27 cellular contexts compared by ENCODE assay signal in genomic region chr1:3433596-3434320, GRCh38. TPM values are rescaled to one million over a fixed set of nuclear protein-coding genes. Genes with fewer than 3 reads are reported as not detected.
"Had no signal": no experiment of that assay in that cellular context is flagged by ENCODE, and none has a peak within 500 bp of the region (broad histone marks: within the 10 kb centered on the region; RNA-seq: fewer than 3 reads in every experiment).

No MANE protein-coding gene starts in this region.

- H3K27ac ChIP-seq: neural progenitor cell, ovary, right lobe of liver, tibial nerve, uterus had no signal

- ATAC-seq: left lobe of liver; natural killer cell; right lobe of liver; stimulated activated memory B cell treated with anti-CD40 and anti-IgM and Interleukin-4, amounts not matched to agents 10 μg/mL and 1 μg/mL and 100 μg/mL, for 72 hours; stimulated activated naive CD8-positive, alpha-beta T cell treated with anti-CD3 and anti-CD28 coated beads, Interleukin-15, amount 100 ng/mL, for 72 hours had no signal

- H3K9me3 Mint-ChIP-seq: mesothelial cell of epicardium; naive B cell; natural killer cell; neural progenitor cell; stimulated activated memory B cell treated with anti-CD40 and anti-IgM and Interleukin-4, amounts not matched to agents 10 μg/mL and 1 μg/mL and 100 μg/mL, for 72 hours; stimulated activated naive CD8-positive, alpha-beta T cell treated with anti-CD3 and anti-CD28 coated beads, Interleukin-15, amount 100 ng/mL, for 72 hours; type B pancreatic cell had no signal

- H3K9ac ChIP-seq: neural progenitor cell had no signal

- H3K27ac Mint-ChIP-seq: immature natural killer cell; mesothelial cell of epicardium; natural killer cell; nephron progenitor cell; neural progenitor cell; progenitor cell of endocrine pancreas; stimulated activated memory B cell treated with anti-CD40 and anti-IgM and Interleukin-4, amounts not matched to agents 10 μg/mL and 1 μg/mL and 100 μg/mL, for 72 hours; stimulated activated naive CD8-positive, alpha-beta T cell treated with anti-CD3 and anti-CD28 coated beads, Interleukin-15, amount 100 ng/mL, for 72 hours; type B pancreatic cell had no signal

- H3K4me3 Mint-ChIP-seq: immature natural killer cell; mesothelial cell of epicardium; naive B cell; natural killer cell; nephron progenitor cell; neural progenitor cell; stimulated activated memory B cell treated with anti-CD40 and anti-IgM and Interleukin-4, amounts not matched to agents 10 μg/mL and 1 μg/mL and 100 μg/mL, for 72 hours; stimulated activated naive CD8-positive, alpha-beta T cell treated with anti-CD3 and anti-CD28 coated beads, Interleukin-15, amount 100 ng/mL, for 72 hours; type B pancreatic cell had no signal

- H3K4me1 ChIP-seq: right lobe of liver, uterus had no signal

- H3K4me3 ChIP-seq: lung, neural progenitor cell, ovary, right lobe of liver, smooth muscle cell, tibial nerve, uterus had no signal

- H3K27me3 Mint-ChIP-seq: progenitor cell of endocrine pancreas; stimulated activated naive CD8-positive, alpha-beta T cell treated with anti-CD3 and anti-CD28 coated beads, Interleukin-15, amount 100 ng/mL, for 72 hours; type B pancreatic cell had no signal

- DNase-seq: hypothalamus; immature natural killer cell; mesendoderm; naive B cell; natural killer cell; nephron progenitor cell; ovary; retina; stimulated activated CD4-positive, alpha-beta T cell treated with anti-CD3 and anti-CD28 coated beads, Interleukin-1b, Interleukin-23, amount 100 ng/mL, for 48 hours; stimulated activated CD4-positive, alpha-beta T cell treated with anti-CD3 and anti-CD28 coated beads, Interleukin-2, amount 100 ng/mL, for 48 hours; stimulated activated CD4-positive, alpha-beta T cell treated with anti-CD3 and anti-CD28 coated beads, Interleukin-4, amount 100 ng/mL, for 4 hours; stimulated activated CD8-positive, alpha-beta memory T cell treated with anti-CD3 and anti-CD28 coated beads, Interleukin-4, amount 100 ng/mL, for 48 hours; stimulated activated naive CD4-positive, alpha-beta T cell treated with Interleukin-2 at 50 U/mL for 16 hours; stimulated activated naive CD8-positive, alpha-beta T cell treated with anti-CD3 and anti-CD28 coated beads, Interleukin-15, amount 100 ng/mL, for 72 hours; substantia nigra; uterus had no signal

- H3K4me1 Mint-ChIP-seq: immature natural killer cell; mesothelial cell of epicardium; natural killer cell; stimulated activated memory B cell treated with anti-CD40 and anti-IgM and Interleukin-4, amounts not matched to agents 10 μg/mL and 1 μg/mL and 100 μg/mL, for 72 hours; stimulated activated naive CD8-positive, alpha-beta T cell treated with anti-CD3 and anti-CD28 coated beads, Interleukin-15, amount 100 ng/mL, for 72 hours had no signal

- H3K9me3 ChIP-seq: ovary, right lobe of liver, uterus had no signal

- H3K4me2 ChIP-seq: neural progenitor cell, smooth muscle cell had no signal

- H3K36me3 Mint-ChIP-seq: immature natural killer cell; mesothelial cell of epicardium; naive B cell; natural killer cell; neural progenitor cell; stimulated activated memory B cell treated with anti-CD40 and anti-IgM and Interleukin-4, amounts not matched to agents 10 μg/mL and 1 μg/mL and 100 μg/mL, for 72 hours; type B pancreatic cell had no signal

- H2AFZ ChIP-seq: neural progenitor cell had no signal

- H3K36me3 ChIP-seq: neural progenitor cell, ovary, right lobe of liver, uterus had no signal

- H3K27me3 ChIP-seq: neural progenitor cell, ovary, right lobe of liver, tibial nerve, uterus had no signal

RNA-seq across cellular contexts. Expression of gene ARHGEF16, which starts 20.7 kb away (rescaled TPM):
- total RNA-seq: mononuclear cell, natural killer cell had no signal
- polyA plus RNA-seq: immature natural killer cell had no signal
